16 cellular contexts compared by ENCODE assay signal in genomic region chr9:113617550-113617949, GRCh38.
DNase-seq lines count a peak whose midpoint lies in the region; ATAC-seq and TF ChIP-seq lines count a peak whose summit lies in the region.
"Had no signal": no experiment of that assay in that cellular context is flagged by ENCODE, and none has a peak within 500 bp of the region (broad histone marks: within the 10 kb centered on the region; RNA-seq: fewer than 3 reads in every experiment).

No MANE protein-coding gene starts in this region.

- no peak for TF ChIP-seq POLR2A in esophagus muscularis mucosa (IDR thresholded peaks at IDR 0.05; ENCODE audit: low read depth)
- TF ChIP-seq POLR2A in esophagus squamous epithelium (IDR thresholded peaks at IDR 0.05) = no peak

- no peak for TF ChIP-seq EP300 in esophagus muscularis mucosa (IDR thresholded peaks at IDR 0.05)

- H3K27ac Mint-ChIP-seq in activated CD4-positive, alpha-beta T cell treated with anti-CD3 and anti-CD28 coated beads, Interleukin-2, amount 10 ng/mL, durations not matched to agents 24 days and 14 days = peak overlapping the region; percentile 78
- H3K27ac Mint-ChIP-seq in stimulated activated memory B cell treated with anti-CD40 and anti-IgM and Interleukin-4, amounts not matched to agents 10 μg/mL and 1 μg/mL and 100 μg/mL, for 72 hours = peak overlapping the region; percentile 92
- H3K27ac Mint-ChIP-seq: dendritic cell treated with granulocyte-macrophage colony-stimulating factor and Interleukin-4, amounts not matched to agents 40 ng/mL and 50 ng/mL, for 4 days; HFFc6 had no signal

- H3K27me3 Mint-ChIP-seq in activated CD4-positive, alpha-beta T cell treated with anti-CD3 and anti-CD28 coated beads, Interleukin-2, amount 10 ng/mL, durations not matched to agents 24 days and 14 days = no peaks in the 10 kb centered on the region
- no peaks in the 10 kb centered on the region for H3K27me3 Mint-ChIP-seq in stimulated activated memory B cell treated with anti-CD40 and anti-IgM and Interleukin-4, amounts not matched to agents 10 μg/mL and 1 μg/mL and 100 μg/mL, for 72 hours

- intact Hi-C loops in activated CD4-positive, alpha-beta T cell treated with anti-CD3 and anti-CD28 coated beads, Interleukin-2, amount 10 ng/mL, durations not matched to agents 24 days and 14 days (cut with micrococcal nuclease) = no loop called here
- intact Hi-C loops in esophagus muscularis mucosa (cut with DNase I) = no loop called here
- intact Hi-C loops in esophagus squamous epithelium (cut with DNase I) = no loop called here

- H3K36me3 ChIP-seq in esophagus muscularis mucosa (no peaks in the 10 kb centered on the region), esophagus squamous epithelium (no peaks in the 10 kb centered on the region), brain microvascular endothelial cell (replicated peaks) (no peaks in the 10 kb centered on the region)
- H3K36me3 ChIP-seq: SJSA1, transverse colon had no signal

- H3K27me3 ChIP-seq in esophagus muscularis mucosa (no peaks in the 10 kb centered on the region), esophagus squamous epithelium (peaks cover 0 to 6% (median 0%) of the 10 kb centered on the region in 4 donors), brain microvascular endothelial cell (replicated peaks) (no peaks in the 10 kb centered on the region)
- H3K27me3 ChIP-seq: SJSA1, transverse colon had no signal

- peak overlapping the region in 3 of 4 donors; percentile 38 to 64 (median 44) for H3K27ac ChIP-seq in esophagus muscularis mucosa (replicated peaks in 1 of 4)
- H3K27ac ChIP-seq in esophagus squamous epithelium = no peak overlapping the region
- no peak overlapping the region for H3K27ac ChIP-seq in brain microvascular endothelial cell
- H3K27ac ChIP-seq: C4-2B, SJSA1 had no signal

- H3K4me3 ChIP-seq in esophagus muscularis mucosa (no peak overlapping the region), esophagus squamous epithelium (no peak overlapping the region), brain microvascular endothelial cell (ENCODE audit: low read depth, low read length) (no peak overlapping the region)
- H3K4me3 ChIP-seq: SJSA1, transverse colon had no signal

- no peaks in the 10 kb centered on the region for H3K36me3 Mint-ChIP-seq in activated CD4-positive, alpha-beta T cell treated with anti-CD3 and anti-CD28 coated beads, Interleukin-2, amount 10 ng/mL, durations not matched to agents 24 days and 14 days (ENCODE audit: low read depth)
- H3K36me3 Mint-ChIP-seq in stimulated activated memory B cell treated with anti-CD40 and anti-IgM and Interleukin-4, amounts not matched to agents 10 μg/mL and 1 μg/mL and 100 μg/mL, for 72 hours = no peaks in the 10 kb centered on the region

- no peak for TF ChIP-seq CTCF in esophagus muscularis mucosa (IDR thresholded peaks at IDR 0.05)
- no peak for TF ChIP-seq CTCF in esophagus squamous epithelium (IDR thresholded peaks at IDR 0.05)
- TF ChIP-seq CTCF in brain microvascular endothelial cell (IDR thresholded peaks at IDR 0.05; ENCODE audit: low read depth, low read length, missing control alignments) = no peak

- no peak overlapping the region for H3K4me3 Mint-ChIP-seq in activated CD4-positive, alpha-beta T cell treated with anti-CD3 and anti-CD28 coated beads, Interleukin-2, amount 10 ng/mL, durations not matched to agents 24 days and 14 days
- no peak overlapping the region for H3K4me3 Mint-ChIP-seq in stimulated activated memory B cell treated with anti-CD40 and anti-IgM and Interleukin-4, amounts not matched to agents 10 μg/mL and 1 μg/mL and 100 μg/mL, for 72 hours
- H3K4me3 Mint-ChIP-seq: dendritic cell treated with granulocyte-macrophage colony-stimulating factor and Interleukin-4, amounts not matched to agents 40 ng/mL and 50 ng/mL, for 4 days; HFFc6 had no signal

- no peak for ATAC-seq in stimulated activated memory B cell treated with anti-CD40 and anti-IgM and Interleukin-4, amounts not matched to agents 10 μg/mL and 1 μg/mL and 100 μg/mL, for 72 hours

- no peaks in the 10 kb centered on the region for H3K9me3 Mint-ChIP-seq in activated CD4-positive, alpha-beta T cell treated with anti-CD3 and anti-CD28 coated beads, Interleukin-2, amount 10 ng/mL, durations not matched to agents 24 days and 14 days
- H3K9me3 Mint-ChIP-seq in stimulated activated memory B cell treated with anti-CD40 and anti-IgM and Interleukin-4, amounts not matched to agents 10 μg/mL and 1 μg/mL and 100 μg/mL, for 72 hours = no peaks in the 10 kb centered on the region
- H3K9me3 Mint-ChIP-seq: dendritic cell treated with granulocyte-macrophage colony-stimulating factor and Interleukin-4, amounts not matched to agents 40 ng/mL and 50 ng/mL, for 4 days; HFFc6 had no signal

- 85% methylated on average over 6 of the region's 6 CpGs for WGBS in esophagus muscularis mucosa
- 59 to 70% methylated on average over 5 to 6 of the region's 6 CpGs for WGBS in esophagus squamous epithelium, 2 donors

- peaks cover 63% of the 10 kb centered on the region for H3K4me1 Mint-ChIP-seq in activated CD4-positive, alpha-beta T cell treated with anti-CD3 and anti-CD28 coated beads, Interleukin-2, amount 10 ng/mL, durations not matched to agents 24 days and 14 days
- H3K4me1 Mint-ChIP-seq in stimulated activated memory B cell treated with anti-CD40 and anti-IgM and Interleukin-4, amounts not matched to agents 10 μg/mL and 1 μg/mL and 100 μg/mL, for 72 hours = peaks cover 87% of the 10 kb centered on the region

- in situ Hi-C loops in brain microvascular endothelial cell (cut with HindIII; ENCODE audit: low pct_ligation_motif_present, low sequenced_read_pairs) = no loop called here

- H3K4me1 ChIP-seq in esophagus muscularis mucosa (peaks cover 56 to 71% (median 63%) of the 10 kb centered on the region in 4 donors), esophagus squamous epithelium (peaks cover 4 to 59% (median 31%) of the 10 kb centered on the region in 3 donors)

- H3K9me3 ChIP-seq in esophagus muscularis mucosa = no peaks in the 10 kb centered on the region
- no peaks in the 10 kb centered on the region for H3K9me3 ChIP-seq in esophagus squamous epithelium
- H3K9me3 ChIP-seq: SJSA1, transverse colon had no signal

- DNase-seq in activated CD4-positive, alpha-beta T cell treated with anti-CD3 and anti-CD28 coated beads, Interleukin-2, amount 10 ng/mL, durations not matched to agents 24 days and 14 days = no peak
- DNase-seq in activated CD4-positive, alpha-beta T cell treated with anti-CD3 and anti-CD28 coated beads for 1 hour = no peak
- DNase-seq in NCI-H82 treated with DMSO at 0.1 percent for 48 hours (lab: John Stamatoyannopoulos, UW; ENCODE audit: unreplicated experiment) = peak; percentile 71
- DNase-seq in esophagus muscularis mucosa (ENCODE audit: extremely low spot score) = no peak
- DNase-seq in esophagus squamous epithelium (lab: John Stamatoyannopoulos, UW) = no peak
- DNase-seq in brain microvascular endothelial cell = no peak
- DNase-seq in NCI-H1694 (lab: John Stamatoyannopoulos, UW) = no peak
- DNase-seq: DMS79 treated with DMSO at 0.1 percent for 48 hours, HFFc6, NCI-H187, NCI-H526, transverse colon had no signal

Comparison
In these comparisons a context has a peak if more than half of its experiments do, and no peak if none do; other contexts are left out.
1. H3K27ac ChIP-seq: peak in esophagus muscularis mucosa (3 of 4); none in esophagus squamous epithelium (0 of 4) and brain microvascular endothelial cell (single experiment).